29 cellular contexts compared by ENCODE assay signal in the genomic region with DNA sequence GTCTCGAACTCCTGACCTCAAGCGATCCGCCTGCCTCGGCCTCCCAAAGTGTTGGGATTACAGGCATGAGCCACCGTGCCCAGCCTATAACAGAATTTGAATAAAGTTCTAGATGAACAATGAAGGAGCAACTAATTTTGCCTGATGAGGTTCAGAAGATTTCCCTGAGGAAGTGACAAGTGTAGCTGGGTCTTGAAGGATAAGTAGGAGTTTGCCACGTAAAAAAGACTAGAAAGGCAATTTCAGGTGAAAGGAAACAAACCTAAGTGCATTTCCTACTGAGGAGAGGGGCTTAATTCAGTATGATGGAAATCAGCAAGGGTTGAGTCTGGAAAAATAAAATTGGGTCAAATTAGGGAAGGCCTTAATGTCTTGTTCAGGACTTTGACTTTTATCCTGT. TPM values are rescaled to one million over a fixed set of nuclear protein-coding genes. Genes with fewer than 3 reads are reported as not detected.
"Had no signal": no experiment of that assay in that cellular context is flagged by ENCODE, and none has a peak within 500 bp of the region (broad histone marks: within the 10 kb centered on the region; RNA-seq: fewer than 3 reads in every experiment).

No MANE protein-coding gene starts in this region.

- ATAC-seq: K562, T-helper 17 cell had no signal

- H3K4me3 Mint-ChIP-seq: IgD-negative memory B cell, T-helper 17 cell had no signal

- H3K9me3 ChIP-seq: SJSA1 had no signal

- H3K9ac ChIP-seq: KMS-11 had no signal

- H3K4me3 ChIP-seq: K562, SJSA1, SK-N-MC had no signal

- H3K9me3 Mint-ChIP-seq: IgD-negative memory B cell had no signal

- H3K4me1 ChIP-seq: SJSA1 had no signal

- H3K36me3 Mint-ChIP-seq: IgD-negative memory B cell had no signal

- DNase-seq: MV-4-11, NCI-H1092, NCI-H1105 treated with DMSO at 0.1 percent for 48 hours, NCI-H1417 treated with DMSO at 0.1 percent for 48 hours, NCI-H146, NCI-H1694 treated with DMSO at 0.1 percent for 48 hours, NCI-H1930, NCI-H2081, NCI-H2107, NCI-H2171, NCI-H226, NCI-H446, NCI-H510A, NCI-H524 treated with DMSO at 0.1 percent for 48 hours, NCI-H69, NCI-H774, Right ventricle myocardium superior, RPMI8226, SIG-M5, T-helper 1 cell, T-helper 17 cell had no signal

- H3K27ac ChIP-seq: KMS-11, SJSA1, SK-N-MC had no signal

- H3K4me1 Mint-ChIP-seq: IgD-negative memory B cell had no signal

- H3K4me2 ChIP-seq: KMS-11 had no signal

- H3K27ac Mint-ChIP-seq: IgD-negative memory B cell, T-helper 17 cell had no signal

- H3K36me3 ChIP-seq: SJSA1 had no signal

RNA-seq across cellular contexts. Expression of a gene that starts 18.6 kb away (rescaled TPM):
- total RNA-seq: HT1080, LHCN-M2, MCF 10A, Right ventricle myocardium superior, SJSA1, T-helper 17 cell had no signal
- polyA plus RNA-seq: IgD-negative memory B cell had no signal
